In the genomic region with DNA sequence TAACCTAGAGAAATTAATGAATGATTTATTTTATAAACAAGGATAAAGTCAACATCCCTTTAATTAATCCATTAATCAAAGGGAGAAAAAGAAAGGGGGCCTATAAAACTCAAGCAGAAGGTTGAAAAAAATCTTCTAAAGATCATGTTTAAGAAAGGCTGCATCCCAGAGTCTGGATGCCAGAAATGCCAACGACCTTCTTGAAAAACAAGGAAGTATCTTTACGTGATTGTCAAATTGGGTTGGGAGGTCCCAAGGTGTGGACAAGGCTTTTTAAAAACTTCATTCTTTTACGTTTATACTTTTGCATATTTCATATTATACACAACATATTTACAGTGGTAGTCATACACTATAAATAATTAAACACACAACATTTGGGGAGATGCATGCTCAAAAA, we compare ENCODE assay signal across 10 cellular contexts. TPM values are rescaled to one million over a fixed set of nuclear protein-coding genes. Genes with fewer than 3 reads are reported as not detected.
DNase-seq lines count a peak whose midpoint lies in the region; ATAC-seq and TF ChIP-seq lines count a peak whose summit lies in the region.
"Had no signal": no experiment of that assay in that cellular context is flagged by ENCODE, and none has a peak within 500 bp of the region (broad histone marks: within the 10 kb centered on the region; RNA-seq: fewer than 3 reads in every experiment).

No MANE protein-coding gene starts in this region.

- peaks cover 0 to 22% (median 4%) of the 10 kb centered on the region in 11 experiments; a peak in 7 of 22 replicates for H4K20me1 ChIP-seq in BLaER1 treated with 17β-estradiol and CSF1 and Interleukin-3, amounts not matched to agents 10 nM and 100 nM
- H4K20me1 ChIP-seq in MM.1S (ENCODE audit: insufficient read depth, low read length) = no peaks in the 10 kb centered on the region

- no peak for TF ChIP-seq CTCF in MM.1S (IDR thresholded peaks at IDR 0.05; ENCODE audit: low read length)
- TF ChIP-seq CTCF in endodermal cell (conservative IDR thresholded peaks at IDR 0.05) = no peak
- TF ChIP-seq CTCF in parathyroid adenoma (IDR thresholded peaks at IDR 0.05) = no peak
- no peak for TF ChIP-seq CTCF in type B pancreatic cell (conservative IDR thresholded peaks at IDR 0.05)
- no peak for TF ChIP-seq CTCF in omental fat pad (IDR thresholded peaks at IDR 0.05)

- H3K27ac Mint-ChIP-seq in endodermal cell (no peak overlapping the region), type B pancreatic cell (no peak overlapping the region)
- H3K27ac Mint-ChIP-seq: effector memory CD8-positive, alpha-beta T cell had no signal

- peaks cover 11% of the 10 kb centered on the region for H3K27me3 Mint-ChIP-seq in endodermal cell (ENCODE audit: insufficient read depth)
- peaks cover 11% of the 10 kb centered on the region for H3K27me3 Mint-ChIP-seq in type B pancreatic cell

- H3K4me3 Mint-ChIP-seq in endodermal cell = no peak overlapping the region
- H3K4me3 Mint-ChIP-seq in type B pancreatic cell = no peak overlapping the region
- H3K4me3 Mint-ChIP-seq: effector memory CD8-positive, alpha-beta T cell had no signal

- H3K36me3 Mint-ChIP-seq in endodermal cell (ENCODE audit: low read depth) (peaks cover 5% of the 10 kb centered on the region), type B pancreatic cell (peaks cover 3% of the 10 kb centered on the region)

- peak overlapping the region in 7 of 11 experiments; percentile 85 to 96 (median 90); a peak in 8 of 22 replicates for H3K9ac ChIP-seq in BLaER1 treated with 17β-estradiol and CSF1 and Interleukin-3, amounts not matched to agents 10 nM and 100 nM
- peak overlapping the region; percentile 93; the same call in 1 of the 2 replicates for H3K9ac ChIP-seq in MM.1S (ENCODE audit: low read length)
- H3K9ac ChIP-seq in endodermal cell (ENCODE audit: extremely low read depth, low read length, poor library complexity, severe bottlenecking) = peak overlapping the region; percentile 98
- H3K9ac ChIP-seq in parathyroid adenoma = no peak overlapping the region

- peaks cover 15 to 23% (median 20%) of the 10 kb centered on the region in 10 experiments for H3K4me1 ChIP-seq in BLaER1 treated with 17β-estradiol and CSF1 and Interleukin-3, amounts not matched to agents 10 nM and 100 nM
- H3K4me1 ChIP-seq in MM.1S (ENCODE audit: low read length) (peaks cover 18% of the 10 kb centered on the region; the same call in 1 of the 2 replicates), endodermal cell (ENCODE audit: control insufficient read depth, insufficient read depth, low read length) (peaks cover 5% of the 10 kb centered on the region), parathyroid adenoma (peaks cover 13% of the 10 kb centered on the region)

- H3K9me3 Mint-ChIP-seq in endodermal cell = peaks cover 3% of the 10 kb centered on the region
- H3K9me3 Mint-ChIP-seq in type B pancreatic cell = no peaks in the 10 kb centered on the region
- H3K9me3 Mint-ChIP-seq: effector memory CD8-positive, alpha-beta T cell had no signal

- H3K4me1 Mint-ChIP-seq in endodermal cell (peaks cover 5% of the 10 kb centered on the region), type B pancreatic cell (ENCODE audit: unreplicated experiment) (peaks cover 5% of the 10 kb centered on the region)

- H3K79me2 ChIP-seq in MM.1S (ENCODE audit: low read length) (peaks cover 69% of the 10 kb centered on the region), parathyroid adenoma (peaks cover 31% of the 10 kb centered on the region)

- no peaks in the 10 kb centered on the region for H3K9me2 ChIP-seq in MM.1S (replicated peaks; ENCODE audit: insufficient read depth, low read length)

- H3K9me3 ChIP-seq in BLaER1 treated with 17β-estradiol and CSF1 and Interleukin-3, amounts not matched to agents 10 nM and 100 nM (replicated peaks in 1 of 11) = peaks cover 4 to 5% (median 5%) of the 10 kb centered on the region in 11 experiments; a peak in 21 of 22 replicates
- H3K9me3 ChIP-seq in MM.1S (replicated peaks; ENCODE audit: insufficient read depth, low read length) (no peaks in the 10 kb centered on the region), endodermal cell (ENCODE audit: control insufficient read depth, low read length) (peaks cover 3% of the 10 kb centered on the region), parathyroid adenoma (ENCODE audit: control insufficient read depth, low read length) (no peaks in the 10 kb centered on the region)

- no peak for DNase-seq in MM.1S
- no peak for DNase-seq in endodermal cell
- no peak for DNase-seq in type B pancreatic cell (ENCODE audit: extremely low spot score, unreplicated experiment)
- no peak for DNase-seq in stimulated activated CD4-positive, alpha-beta T cell treated with anti-CD3 and anti-CD28 coated beads, Interleukin-1b, Interleukin-23, amount 100 ng/mL, for 48 hours
- no peak for DNase-seq in NCI-H1436 treated with DMSO at 0.1 percent for 48 hours (lab: John Stamatoyannopoulos, UW)
- DNase-seq in omental fat pad (ENCODE audit: low spot score) = no peak
- DNase-seq: DMS 273 treated with DMSO at 0.1 percent for 48 hours; effector memory CD8-positive, alpha-beta T cell had no signal

- H3K27ac ChIP-seq in BLaER1 treated with 17β-estradiol and CSF1 and Interleukin-3, amounts not matched to agents 10 nM and 100 nM = peak overlapping the region in 1 of 11 experiments; percentile 95; a peak in 1 of 22 replicates
- H3K27ac ChIP-seq in MM.1S (ENCODE audit: low read length) = no peak overlapping the region
- H3K27ac ChIP-seq in endodermal cell (ENCODE audit: low read depth, low read length) = no peak overlapping the region
- no peak overlapping the region for H3K27ac ChIP-seq in parathyroid adenoma

- 0 out of 2 replicates have a peak, but pooled peaks cover 8% of the 10 kb centered on the region for H3F3A ChIP-seq in MM.1S (ENCODE audit: insufficient read depth, low read length)

- peak overlapping the region; percentile 84 to 98 (median 94) for H3K4me2 ChIP-seq in BLaER1 treated with 17β-estradiol and CSF1 and Interleukin-3, amounts not matched to agents 10 nM and 100 nM
- H3K4me2 ChIP-seq in MM.1S (ENCODE audit: low read depth, low read length) = peak overlapping the region; percentile 84
- peak overlapping the region; percentile 79 for H3K4me2 ChIP-seq in parathyroid adenoma (ENCODE audit: low read length)

- H3K36me3 ChIP-seq in BLaER1 treated with 17β-estradiol and CSF1 and Interleukin-3, amounts not matched to agents 10 nM and 100 nM = peaks cover 0 to 5% (median 3%) of the 10 kb centered on the region in 11 experiments; a peak in 8 of 22 replicates
- H3K36me3 ChIP-seq in MM.1S (replicated peaks; ENCODE audit: insufficient read depth, low read length) = 0 out of 2 replicates have a peak, but pooled peaks cover 3% of the 10 kb centered on the region
- H3K36me3 ChIP-seq in endodermal cell (ENCODE audit: control insufficient read depth, insufficient read depth, low read length) = peaks cover 4% of the 10 kb centered on the region
- no peaks in the 10 kb centered on the region for H3K36me3 ChIP-seq in parathyroid adenoma (ENCODE audit: control insufficient read depth, insufficient read depth, low read length)

- H2AFZ ChIP-seq in MM.1S (ENCODE audit: low read length) = no peak overlapping the region
- H2AFZ ChIP-seq in parathyroid adenoma = no peak overlapping the region

- no peak for ATAC-seq in omental fat pad (ENCODE audit: low FRiP score)
- ATAC-seq: effector memory CD8-positive, alpha-beta T cell had no signal

- WGBS in endodermal cell (ENCODE audit: insufficient coverage in 1 of 2, insufficient read length in 1 of 2), 2 experiments = 45 to 63% methylated on average over 2 to 3 of the region's 3 CpGs

- peak overlapping the region; percentile 71 to 98 (median 84); a peak in 18 of 20 replicates for H3K4me3 ChIP-seq in BLaER1 treated with 17β-estradiol and CSF1 and Interleukin-3, amounts not matched to agents 10 nM and 100 nM
- peak overlapping the region; percentile 95 for H3K4me3 ChIP-seq in MM.1S (ENCODE audit: low read length)
- peak overlapping the region; percentile 86 for H3K4me3 ChIP-seq in endodermal cell (ENCODE audit: low read length)
- H3K4me3 ChIP-seq in parathyroid adenoma (ENCODE audit: low read depth, low read length) = peak overlapping the region; percentile 92

- no peaks in the 10 kb centered on the region for H3K27me3 ChIP-seq in BLaER1 treated with 17β-estradiol and CSF1 and Interleukin-3, amounts not matched to agents 10 nM and 100 nM
- H3K27me3 ChIP-seq in MM.1S (replicated peaks; ENCODE audit: insufficient read depth, low read length) = no peaks in the 10 kb centered on the region
- peaks cover 12% of the 10 kb centered on the region for H3K27me3 ChIP-seq in endodermal cell (ENCODE audit: control insufficient read depth, insufficient read depth, low read length, poor library complexity, severe bottlenecking)
- no peaks in the 10 kb centered on the region for H3K27me3 ChIP-seq in parathyroid adenoma (ENCODE audit: control insufficient read depth, insufficient read depth, low read length)

RNA-seq across cellular contexts. Expression of gene GOLGB1, which starts 1.6 kb away (rescaled TPM):
- total RNA-seq in endodermal cell (10 to 100 TPM; 47.8 to 53.0 TPM), type B pancreatic cell (ENCODE audit: low replicate concordance) (49.9 and 76.9 TPM in 2 replicates), omental fat pad (10 to 100 TPM; 56.6 to 68.5 (median 57.5) TPM)
- polyA plus RNA-seq in endodermal cell (2013, experiment 1 of 2) = 29.1 TPM
- 31.2 TPM for polyA plus RNA-seq in endodermal cell (2013, experiment 2 of 2)
